Comparison of ENCODE assay signal across 8 cellular contexts in genomic region chr3:129195731-129196256, GRCh38. TPM values are rescaled to one million over a fixed set of nuclear protein-coding genes. Genes with fewer than 3 reads are reported as not detected.
A peak's percentile ranks its signal among the peaks of the same experiment; 100 is the strongest.
DNase-seq lines count a peak whose midpoint lies in the region; TF ChIP-seq lines count a peak whose summit lies in the region.

No MANE protein-coding gene starts in this region.

- H3K36me3 Mint-ChIP-seq in glutamatergic neuron (ENCODE audit: unreplicated experiment): no peaks in the 10 kb centered on the region

- no peaks in the 10 kb centered on the region for H4K20me1 ChIP-seq in fibroblast of lung (ENCODE audit: control insufficient read depth, extremely low read depth, insufficient read depth, low read length)

- H3K27ac ChIP-seq in fibroblast of lung (ENCODE audit: insufficient read depth, low read length): peak overlapping the region; percentile 80

- H3K27me3 ChIP-seq in fibroblast of lung (ENCODE audit: control insufficient read depth, insufficient read depth, low read length) (no peaks in the 10 kb centered on the region), H7 (ENCODE audit: control insufficient read depth, insufficient read depth, low read length) (no peaks in the 10 kb centered on the region)

- H3K27ac Mint-ChIP-seq in glutamatergic neuron (ENCODE audit: unreplicated experiment): no peak overlapping the region

- peaks cover 8% of the 10 kb centered on the region for H3K4me1 ChIP-seq in fibroblast of lung (ENCODE audit: control insufficient read depth, extremely low read depth, insufficient read depth, low read length)

- no peaks in the 10 kb centered on the region for H3K79me2 ChIP-seq in fibroblast of lung (ENCODE audit: control insufficient read depth, insufficient read depth, low read length)

- no peak for TF ChIP-seq CTCF in fibroblast of lung (conservative IDR thresholded peaks at IDR 0.05 in 1 of 2, IDR thresholded peaks at IDR 0.05 in 1 of 2; ENCODE audit: low read depth in 1 of 2, low read length in 2 of 2)
- no peak for TF ChIP-seq CTCF in glutamatergic neuron (IDR thresholded peaks at IDR 0.05; ENCODE audit: partially characterized antibody, unreplicated experiment)

- no peak overlapping the region for H3K9ac ChIP-seq in fibroblast of lung (ENCODE audit: insufficient read depth, low read length)

- in situ Hi-C loops in SK-MEL-5 (cut with HindIII; ENCODE audit: low pct_unique_long_range_greater_than_20kb, low sequenced_read_pairs): no loop called here

- no peak overlapping the region for H3K4me3 Mint-ChIP-seq in glutamatergic neuron (ENCODE audit: unreplicated experiment)

- DNase-seq in GM03348 (ENCODE audit: low spot score) (peak; percentile 86), SK-MEL-5 (ENCODE audit: low read depth, low spot score) (peak; percentile 12), fibroblast of lung (ENCODE audit: low read depth in 2 of 2) (peak; percentile 95), nucleus accumbens (lab: John Stamatoyannopoulos, UW) (peak in 46 of 56 donors; percentile 3 to 71 (median 46)), activated gamma-delta T cell (lab: John Stamatoyannopoulos, UW) (no peak), H7 (no peak), glutamatergic neuron (no peak), NCI-H1694 treated with DMSO at 0.1 percent for 48 hours (lab: John Stamatoyannopoulos, UW) (no peak)

- no peaks in the 10 kb centered on the region for H3K36me3 ChIP-seq in fibroblast of lung (ENCODE audit: control insufficient read depth, insufficient read depth, low read length)
- no peaks in the 10 kb centered on the region for H3K36me3 ChIP-seq in H7 (replicated peaks; ENCODE audit: control insufficient read depth, insufficient read depth, low read length)

- no peaks in the 10 kb centered on the region for H3K9me3 Mint-ChIP-seq in glutamatergic neuron (ENCODE audit: unreplicated experiment)

- H2AFZ ChIP-seq in fibroblast of lung (ENCODE audit: low read length): peak overlapping the region; percentile 77

- peak overlapping the region; percentile 82 for H3K4me2 ChIP-seq in fibroblast of lung (ENCODE audit: extremely low read depth, insufficient read depth, low read length)

- no peaks in the 10 kb centered on the region for H3K4me1 Mint-ChIP-seq in glutamatergic neuron (ENCODE audit: low read depth, unreplicated experiment)

- no peaks in the 10 kb centered on the region for H3K9me3 ChIP-seq in fibroblast of lung (ENCODE audit: control insufficient read depth, insufficient read depth, low read depth, low read length)

- peaks cover 5% of the 10 kb centered on the region for H3K27me3 Mint-ChIP-seq in glutamatergic neuron (ENCODE audit: unreplicated experiment)

- H3K4me3 ChIP-seq in fibroblast of lung (replicated peaks in 1 of 4; ENCODE audit: control extremely low read depth in 1 of 4, insufficient read depth in 1 of 4, low read depth in 3 of 4, low read length in 4 of 4): peak overlapping the region; percentile 4 to 40 (median 27)
- H3K4me3 ChIP-seq in H7 (ENCODE audit: insufficient read depth, low read depth, low read length): no peak overlapping the region

RNA-seq across cellular contexts. Expression of gene CNBP, which starts 12.1 kb away (rescaled TPM):
- 396 and 418 TPM in 2 replicates for total RNA-seq in SK-MEL-5 (2014; rRNA removed; shearing (Covaris generic))
- polyA plus RNA-seq in SK-MEL-5 (2015; cell fraction: cytosol; rRNA removed): 343 and 344 TPM in 2 replicates
- 182 and 199 TPM in 2 replicates for polyA plus RNA-seq in SK-MEL-5 (2015; cell fraction: nucleus; rRNA removed)
- total RNA-seq in fibroblast of lung (262 and 317 TPM in 2 replicates), glutamatergic neuron (ENCODE audit: unreplicated experiment) (177 TPM)
- polyA plus RNA-seq in fibroblast of lung: 369 and 412 TPM in 2 replicates
- polyA plus RNA-seq in fibroblast of lung (2012): 252 and 291 TPM in 2 replicates
- polyA minus RNA-seq in fibroblast of lung (ENCODE audit: low replicate concordance): 116 TPM in 2 replicates
- 351 and 430 TPM in 2 replicates for total RNA-seq in H7 (2014; rRNA removed; shearing (Covaris generic))

RNA-seq across cellular contexts. Expression of gene ISY1, which starts 34.9 kb away (rescaled TPM):
- total RNA-seq in SK-MEL-5 (2014; rRNA removed; shearing (Covaris generic)): 34.9 and 36.3 TPM in 2 replicates
- 19.2 and 22.6 TPM in 2 replicates for polyA plus RNA-seq in SK-MEL-5 (2015; cell fraction: cytosol; rRNA removed)
- polyA plus RNA-seq in SK-MEL-5 (2015; cell fraction: nucleus; rRNA removed): 4.7 and 11.1 TPM in 2 replicates
- total RNA-seq in fibroblast of lung (30.3 and 34.8 TPM in 2 replicates), glutamatergic neuron (ENCODE audit: unreplicated experiment) (18.2 TPM)
- polyA plus RNA-seq in fibroblast of lung: 39.6 and 40.2 TPM in 2 replicates
- polyA plus RNA-seq in fibroblast of lung (2012): 29.3 and 37.7 TPM in 2 replicates
- 24.1 and 38.8 TPM in 2 replicates for polyA minus RNA-seq in fibroblast of lung (ENCODE audit: low replicate concordance)
- 24.1 and 26.2 TPM in 2 replicates for total RNA-seq in H7 (2014; rRNA removed; shearing (Covaris generic))

RNA-seq across cellular contexts. Expression of gene COPG1, which starts 53.6 kb away (rescaled TPM):
- 205 and 216 TPM in 2 replicates for total RNA-seq in SK-MEL-5 (2014; rRNA removed; shearing (Covaris generic))
- 191 and 228 TPM in 2 replicates for polyA plus RNA-seq in SK-MEL-5 (2015; cell fraction: cytosol; rRNA removed)
- 207 and 242 TPM in 2 replicates for polyA plus RNA-seq in SK-MEL-5 (2015; cell fraction: nucleus; rRNA removed)
- 240 and 306 TPM in 2 replicates for total RNA-seq in fibroblast of lung
- 237 and 257 TPM in 2 replicates for polyA plus RNA-seq in fibroblast of lung
- 257 and 260 TPM in 2 replicates for polyA plus RNA-seq in fibroblast of lung (2012)
- 454 and 582 TPM in 2 replicates for polyA minus RNA-seq in fibroblast of lung (ENCODE audit: low replicate concordance)
- 138 TPM in 2 replicates for total RNA-seq in H7 (2014; rRNA removed; shearing (Covaris generic))
- total RNA-seq in glutamatergic neuron (ENCODE audit: unreplicated experiment): 152 TPM

Comparison
In these comparisons a context has a peak if more than half of its experiments do, and no peak if none do; other contexts are left out.
1. DNase-seq: peak in GM03348 (single experiment), SK-MEL-5 (single experiment), fibroblast of lung (2 of 2) and nucleus accumbens (46 of 56); none in activated gamma-delta T cell (single experiment), H7 (single experiment), glutamatergic neuron (single experiment) and NCI-H1694 treated with DMSO at 0.1 percent for 48 hours (single experiment).